23 cellular contexts compared by ENCODE assay signal in the genomic region with DNA sequence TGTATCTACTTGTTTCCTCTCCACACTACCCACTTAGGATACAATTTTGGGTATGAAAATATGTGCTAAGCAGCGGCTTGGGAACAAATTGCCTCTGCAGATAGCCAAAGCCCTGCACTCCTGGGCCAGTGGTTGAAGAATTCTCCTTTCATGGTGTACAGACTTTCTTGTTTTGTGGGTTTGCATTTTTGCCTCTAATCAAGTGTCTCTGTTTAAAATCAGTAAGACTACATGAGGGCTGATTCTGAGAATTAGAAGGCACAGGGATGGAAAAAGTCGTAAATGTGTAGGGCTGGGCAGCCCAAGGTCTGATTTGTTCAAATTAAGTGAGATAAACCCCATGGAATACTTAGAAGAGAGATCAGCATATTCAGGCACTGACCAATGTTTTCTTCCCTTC.
A peak's percentile ranks its signal among the peaks of the same experiment; 100 is the strongest.
DNase-seq lines count a peak whose midpoint lies in the region; ATAC-seq and TF ChIP-seq lines count a peak whose summit lies in the region.
"Had no signal": no experiment of that assay in that cellular context is flagged by ENCODE, and none has a peak within 500 bp of the region (broad histone marks: within the 10 kb centered on the region; RNA-seq: fewer than 3 reads in every experiment).

No MANE protein-coding gene starts in this region.

- peak overlapping the region; percentile 87 for H3K27ac ChIP-seq in epithelial cell of prostate
- H3K27ac ChIP-seq in muscle layer of duodenum (ENCODE audit: low read length) = peak overlapping the region; percentile 73
- H3K27ac ChIP-seq in tibial nerve = peak overlapping the region; percentile 62 to 90 (median 82)

- H3K4me3 ChIP-seq in adipocyte (ENCODE audit: low read length) (no peak overlapping the region), muscle layer of duodenum (ENCODE audit: low read depth in 1 of 2, low read length in 2 of 2) (no peak overlapping the region), tibial nerve (no peak overlapping the region)

- TF ChIP-seq POLR2A in tibial nerve (IDR thresholded peaks at IDR 0.05) = no peak

- TF ChIP-seq CTCF in tibial nerve (IDR thresholded peaks at IDR 0.05) (no peak), GM10266 (IDR thresholded peaks at IDR 0.05; ENCODE audit: control insufficient read depth, insufficient read depth, low read depth, missing control alignments) (no peak), omental fat pad (IDR thresholded peaks at IDR 0.05) (no peak)

- TF ChIP-seq EP300 in tibial nerve (IDR thresholded peaks at IDR 0.05) = no peak

- H3K36me3 ChIP-seq in adipocyte (ENCODE audit: control insufficient read depth, insufficient read depth, low read length, severe bottlenecking) (no peaks in the 10 kb centered on the region), muscle layer of duodenum (ENCODE audit: control insufficient read depth in 1 of 2, insufficient read depth in 2 of 2, low read length in 2 of 2) (no peaks in the 10 kb centered on the region), tibial nerve (no peaks in the 10 kb centered on the region)
- H3K36me3 ChIP-seq: BE2C had no signal

- H3K4me1 ChIP-seq in adipocyte (ENCODE audit: control insufficient read depth, insufficient read depth, low read length) (peaks cover 50% of the 10 kb centered on the region), muscle layer of duodenum (ENCODE audit: control insufficient read depth in 1 of 2, insufficient read depth in 2 of 2, low read length in 2 of 2) (peaks cover 0 to 5% of the 10 kb centered on the region in 2 donors), tibial nerve (peaks cover 0 to 58% (median 18%) of the 10 kb centered on the region in 4 donors)

- H3K27me3 ChIP-seq in adipocyte (replicated peaks; ENCODE audit: control insufficient read depth, insufficient read depth, low read length) = no peaks in the 10 kb centered on the region
- H3K27me3 ChIP-seq in muscle layer of duodenum (ENCODE audit: low read depth, low read length) = no peaks in the 10 kb centered on the region
- no peaks in the 10 kb centered on the region for H3K27me3 ChIP-seq in tibial nerve
- H3K27me3 ChIP-seq: BE2C had no signal

- DNase-seq in adipocyte (ENCODE audit: low read depth) (no peak), epithelial cell of prostate (ENCODE audit: low read depth, low spot score) (no peak), tibial nerve (ENCODE audit: low spot score in 2 of 2) (no peak), GM10266 (ENCODE audit: extremely low spot score) (no peak), omental fat pad (ENCODE audit: low spot score) (no peak), NCI-H526 (lab: John Stamatoyannopoulos, UW) (no peak)
- DNase-seq: activated CD4-positive, alpha-beta T cell treated with anti-CD3 and anti-CD28 coated beads, Interleukin-2, amount 50 U/mL, for 4 hours; amniotic stem cell; BE2C; Calu3; central memory CD4-positive, alpha-beta T cell; EL; hippocampal formation; kidney; NCI-H1417; NCI-H2107; NCI-H526 treated with DMSO at 0.1 percent for 48 hours; nucleus accumbens; right cardiac atrium; Right ventricle myocardium superior had no signal

- ATAC-seq in omental fat pad (ENCODE audit: low FRiP score) (no peak), HG03457 (IDR thresholded peaks at IDR 0.05; ENCODE audit: unreplicated experiment) (no peak)
- ATAC-seq: stimulated activated effector memory CD8-positive, alpha-beta T cell treated with anti-CD3 and anti-CD28 coated beads, Interleukin-12 subunit alpha, Interleukin-12 subunit beta, amount 100 ng/mL, for 72 hours had no signal

- H3K9ac ChIP-seq in adipocyte (ENCODE audit: low read length) = peak overlapping the region; percentile 6

- 54 to 64% methylated on average over 2 of the region's 2 CpGs for WGBS in tibial nerve, 2 donors

- H3K9me3 ChIP-seq in adipocyte (ENCODE audit: control insufficient read depth, low read length) (no peaks in the 10 kb centered on the region), muscle layer of duodenum (ENCODE audit: control insufficient read depth in 1 of 2, low read length in 2 of 2) (no peaks in the 10 kb centered on the region), tibial nerve (no peaks in the 10 kb centered on the region)
- H3K9me3 ChIP-seq: BE2C had no signal
